Comparison of ENCODE assay signal across 10 cellular contexts in genomic region chr7:2120251-2120660, GRCh38.
A peak's percentile ranks its signal among the peaks of the same experiment; 100 is the strongest.
DNase-seq lines count a peak whose midpoint lies in the region; ATAC-seq and TF ChIP-seq lines count a peak whose summit lies in the region.
"Had no signal": no experiment of that assay in that cellular context is flagged by ENCODE, and none has a peak within 500 bp of the region (broad histone marks: within the 10 kb centered on the region; RNA-seq: fewer than 3 reads in every experiment).

No MANE protein-coding gene starts in this region.

- peak overlapping the region in 4 of 8 donors; percentile 18 to 55 (median 48) for H3K27ac ChIP-seq in spleen
- H3K27ac ChIP-seq in brain microvascular endothelial cell = no peak overlapping the region

- H3K4me1 ChIP-seq in spleen = peaks cover 8 to 63% (median 41%) of the 10 kb centered on the region in 6 donors

- no peak for TF ChIP-seq POLR2A in spleen (IDR thresholded peaks at IDR 0.05)

- peaks cover 23% of the 10 kb centered on the region for H3K4me1 Mint-ChIP-seq in activated naive CD4-positive, alpha-beta T cell treated with anti-CD3 and anti-CD28 coated beads, Interleukin-2, amount 10 ng/mL, durations not matched to agents 7 days and 5 days

- WGBS in spleen, 5 donors = 16 to 40% (median 33%) methylated on average over 9 to 12 of the region's 12 CpGs

- intact Hi-C loops in spleen (cut with DNase I; ENCODE audit: low total_unique reads) = no loop called here

- TF ChIP-seq CTCF in spleen (IDR thresholded peaks at IDR 0.05 in 8 of 11, conservative IDR thresholded peaks at IDR 0.05 in 3 of 11) = no peak
- TF ChIP-seq CTCF in brain microvascular endothelial cell (IDR thresholded peaks at IDR 0.05; ENCODE audit: low read depth, low read length, missing control alignments) = no peak

- peak overlapping the region; percentile 79 for H3K27ac Mint-ChIP-seq in activated naive CD4-positive, alpha-beta T cell treated with anti-CD3 and anti-CD28 coated beads, Interleukin-2, amount 10 ng/mL, durations not matched to agents 7 days and 5 days

- CTCF ChIA-PET in activated naive CD4-positive, alpha-beta T cell treated with anti-CD3 and anti-CD28 coated beads, Interleukin-2, amount 10 ng/mL, durations not matched to agents 7 days and 5 days (lab: Charles Lee) = interaction anchor here (0.6 to 0.9 kb wide), 2 partner anchors 11 to 198 kb away, joined by 3 to 4 read pairs; no protein-coding TSS in a partner anchor

- no peaks in the 10 kb centered on the region for H3K9me3 Mint-ChIP-seq in activated naive CD4-positive, alpha-beta T cell treated with anti-CD3 and anti-CD28 coated beads, Interleukin-2, amount 10 ng/mL, durations not matched to agents 7 days and 5 days

- no peak overlapping the region for H3K4me3 ChIP-seq in spleen
- H3K4me3 ChIP-seq in brain microvascular endothelial cell (ENCODE audit: low read depth, low read length) = no peak overlapping the region
- H3K4me3 ChIP-seq: upper lobe of left lung had no signal

- DNase-seq in HUDEP-2 (lab: John Stamatoyannopoulos, UW; ENCODE audit: unreplicated experiment in 76 of 76) (peak in 65 of 76 experiments; percentile 5 to 72 (median 47)), spleen (peak; percentile 89), DMS114 treated with DMSO at 0.1 percent for 48 hours (lab: John Stamatoyannopoulos, UW; ENCODE audit: unreplicated experiment) (no peak), brain microvascular endothelial cell (no peak)
- peak in 3 of 4 experiments; percentile 11 to 34 (median 31) for DNase-seq in activated CD4-positive, CD25-positive, alpha-beta regulatory T cell (lab: John Stamatoyannopoulos, UW)
- DNase-seq in activated naive CD4-positive, alpha-beta T cell treated with anti-CD3 and anti-CD28 coated beads, Interleukin-2, amount 10 ng/mL, durations not matched to agents 7 days and 5 days = peak; percentile 77
- DNase-seq: KG1 had no signal

- H3K36me3 Mint-ChIP-seq in activated naive CD4-positive, alpha-beta T cell treated with anti-CD3 and anti-CD28 coated beads, Interleukin-2, amount 10 ng/mL, durations not matched to agents 7 days and 5 days = peaks cover 1% of the 10 kb centered on the region

- H3K36me3 ChIP-seq in spleen (peaks cover 0 to 57% (median 14%) of the 10 kb centered on the region in 6 donors), brain microvascular endothelial cell (replicated peaks) (no peaks in the 10 kb centered on the region)

- H3K4me3 Mint-ChIP-seq in activated naive CD4-positive, alpha-beta T cell treated with anti-CD3 and anti-CD28 coated beads, Interleukin-2, amount 10 ng/mL, durations not matched to agents 7 days and 5 days = no peak overlapping the region

- no peaks in the 10 kb centered on the region for H3K27me3 Mint-ChIP-seq in activated naive CD4-positive, alpha-beta T cell treated with anti-CD3 and anti-CD28 coated beads, Interleukin-2, amount 10 ng/mL, durations not matched to agents 7 days and 5 days

- no peaks in the 10 kb centered on the region for H3K27me3 ChIP-seq in spleen (replicated peaks in 1 of 7)
- H3K27me3 ChIP-seq in brain microvascular endothelial cell (replicated peaks) = no peaks in the 10 kb centered on the region
- H3K27me3 ChIP-seq: upper lobe of left lung had no signal

- in situ Hi-C loops in brain microvascular endothelial cell (cut with HindIII; ENCODE audit: low pct_ligation_motif_present, low sequenced_read_pairs) = no loop called here

- H3K9me3 ChIP-seq in spleen = no peaks in the 10 kb centered on the region
- H3K9me3 ChIP-seq: upper lobe of left lung had no signal

- ATAC-seq in GM19452 (IDR thresholded peaks at IDR 0.05; ENCODE audit: unreplicated experiment) (no peak), HG03354 (IDR thresholded peaks at IDR 0.05; ENCODE audit: poor library complexity, severe bottlenecking, unreplicated experiment) (no peak)

Comparison
In these comparisons a context has a peak if more than half of its experiments do, and no peak if none do; other contexts are left out.
1. DNase-seq: peak in HUDEP-2 (65 of 76), activated CD4-positive, CD25-positive, alpha-beta regulatory T cell (3 of 4), activated naive CD4-positive, alpha-beta T cell treated with anti-CD3 and anti-CD28 coated beads, Interleukin-2, amount 10 ng/mL, durations not matched to agents 7 days and 5 days (single experiment) and spleen (single experiment); none in DMS114 treated with DMSO at 0.1 percent for 48 hours (single experiment) and brain microvascular endothelial cell (single experiment).